In the genomic region with DNA sequence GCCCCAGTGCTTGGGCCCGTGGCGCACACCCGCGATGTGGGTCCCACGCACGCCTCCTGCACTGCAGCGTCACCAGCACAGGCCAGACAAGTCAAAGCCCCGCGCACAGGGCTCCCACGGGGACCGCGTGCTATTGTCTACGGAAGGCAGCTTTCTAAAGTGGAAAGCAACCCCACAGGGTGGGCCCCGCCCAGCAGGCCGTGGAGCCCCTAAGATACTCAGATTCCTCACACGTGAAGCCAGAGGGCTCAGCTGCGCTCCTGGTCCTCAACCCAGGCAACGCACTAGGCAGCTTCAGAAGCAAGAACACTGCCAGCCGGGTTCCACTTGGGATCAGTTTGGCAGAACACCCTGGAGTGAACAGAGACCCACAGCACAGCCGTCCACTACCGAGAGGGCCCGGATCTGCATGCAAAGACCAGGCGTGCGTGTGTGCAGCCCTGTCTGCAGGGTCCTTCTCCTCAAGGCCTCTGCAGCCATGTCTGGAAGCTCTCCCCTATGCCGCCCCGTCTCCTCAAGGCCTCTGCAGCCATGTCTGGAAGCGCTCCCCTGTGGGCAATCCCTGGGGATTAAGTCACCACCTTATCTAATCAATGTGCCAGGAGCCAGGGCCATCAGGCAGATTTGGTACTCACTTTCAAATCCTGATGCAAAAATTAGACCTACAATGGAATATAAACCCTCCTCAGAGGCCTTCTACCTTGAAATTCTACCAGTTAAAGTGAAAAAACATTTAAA, we compare ENCODE assay signal across 22 cellular contexts.
DNase-seq lines count a peak whose midpoint lies in the region; ATAC-seq and TF ChIP-seq lines count a peak whose summit lies in the region.
"Had no signal": no experiment of that assay in that cellular context is flagged by ENCODE, and none has a peak within 500 bp of the region (broad histone marks: within the 10 kb centered on the region; RNA-seq: fewer than 3 reads in every experiment).

No MANE protein-coding gene starts in this region.

- no peaks in the 10 kb centered on the region for H3K27me3 Mint-ChIP-seq in type B pancreatic cell
- H3K27me3 Mint-ChIP-seq: activated naive CD8-positive, alpha-beta T cell treated with anti-CD3 and anti-CD28 coated beads for 36 hours; B cell; brain; effector memory CD8-positive, alpha-beta T cell had no signal

- no peaks in the 10 kb centered on the region for H3K36me3 ChIP-seq in mucosa of descending colon (ENCODE audit: low read depth)

- H3K4me1 Mint-ChIP-seq in type B pancreatic cell (ENCODE audit: unreplicated experiment), result no peaks in the 10 kb centered on the region
- H3K4me1 Mint-ChIP-seq: B cell had no signal

- no peak overlapping the region for H3K27ac Mint-ChIP-seq in type B pancreatic cell
- H3K27ac Mint-ChIP-seq: activated CD8-positive, alpha-beta T cell treated with anti-CD3 and anti-CD28 coated beads, Interleukin-2, amount 10 ng/mL, durations not matched to agents 7 days and 5 days; activated naive CD8-positive, alpha-beta T cell treated with anti-CD3 and anti-CD28 coated beads for 36 hours; B cell; effector memory CD8-positive, alpha-beta T cell; nephron progenitor cell had no signal

- no peak overlapping the region for H3K4me3 Mint-ChIP-seq in type B pancreatic cell
- H3K4me3 Mint-ChIP-seq: activated CD8-positive, alpha-beta T cell treated with anti-CD3 and anti-CD28 coated beads, Interleukin-2, amount 10 ng/mL, durations not matched to agents 7 days and 5 days; activated naive CD8-positive, alpha-beta T cell treated with anti-CD3 and anti-CD28 coated beads for 36 hours; B cell; brain; effector memory CD8-positive, alpha-beta T cell; nephron progenitor cell had no signal

- DNase-seq in activated effector memory CD4-positive, alpha-beta T cell treated with anti-CD3 and anti-CD28 coated beads, Interleukin-2, amount 50 U/mL, for 16 hours, result peak; percentile 55
- DNase-seq in activated effector memory CD4-positive, alpha-beta T cell treated with Interleukin-2 at 50 U/mL for 16 hours, result no peak
- DNase-seq in left cardiac atrium (peak; percentile 17), mucosa of descending colon (peak in 2 of 3 donors; percentile 18 to 36), type B pancreatic cell (ENCODE audit: extremely low spot score, unreplicated experiment) (peak; percentile 40), NCI-H1417 (lab: John Stamatoyannopoulos, UW) (no peak)
- DNase-seq: activated CD8-positive, alpha-beta T cell treated with anti-CD3 and anti-CD28 coated beads, Interleukin-2, amount 10 ng/mL, durations not matched to agents 7 days and 5 days; activated naive CD8-positive, alpha-beta T cell treated with anti-CD3 and anti-CD28 coated beads for 36 hours; activated T-cell treated with anti-CD3 and anti-CD28 coated beads, Interleukin-2, amount 50 U/mL, for 48 hours; effector memory CD8-positive, alpha-beta T cell; esophagus squamous epithelium; Karpas-422; NCI-H1694 treated with DMSO at 0.1 percent for 48 hours; nephron progenitor cell; stimulated activated CD4-positive, alpha-beta T cell treated with anti-CD3 and anti-CD28 coated beads, Interleukin-4, amount 100 ng/mL, for 24 hours; stimulated activated naive CD4-positive, alpha-beta T cell treated with Interleukin-2 at 50 U/mL for 16 hours; T1000 had no signal

- peak in 1 of 2 donors; percentile 56 for ATAC-seq in left cardiac atrium
- no peak for ATAC-seq in mucosa of descending colon
- ATAC-seq in HG02970 (IDR thresholded peaks at IDR 0.05; ENCODE audit: low FRiP score, unreplicated experiment), result no peak
- ATAC-seq in GM18909 (IDR thresholded peaks at IDR 0.05; ENCODE audit: poor library complexity, unreplicated experiment), result no peak
- ATAC-seq: activated CD8-positive, alpha-beta T cell treated with anti-CD3 and anti-CD28 coated beads, Interleukin-2, amount 10 ng/mL, durations not matched to agents 7 days and 5 days; effector memory CD8-positive, alpha-beta T cell had no signal

- no peak for TF ChIP-seq CTCF in mucosa of descending colon (IDR thresholded peaks at IDR 0.05)
- no peak for TF ChIP-seq CTCF in type B pancreatic cell (conservative IDR thresholded peaks at IDR 0.05)

- H3K9me3 Mint-ChIP-seq in type B pancreatic cell, result peaks cover 25% of the 10 kb centered on the region

- H3K4me3 ChIP-seq in mucosa of descending colon, result no peak overlapping the region
- H3K4me3 ChIP-seq: esophagus squamous epithelium, thyroid gland had no signal

- H3K9me3 ChIP-seq in mucosa of descending colon, result peaks cover 20% of the 10 kb centered on the region
- H3K9me3 ChIP-seq: thyroid gland had no signal

- peaks cover 39% of the 10 kb centered on the region for H3K36me3 Mint-ChIP-seq in type B pancreatic cell

- no peaks in the 10 kb centered on the region for H3K4me1 ChIP-seq in mucosa of descending colon (ENCODE audit: low read depth)
- H3K4me1 ChIP-seq: esophagus squamous epithelium, thyroid gland had no signal

- intact Hi-C loops in left cardiac atrium (cut with DNase I), result no loop called here
- intact Hi-C loops in mucosa of descending colon (cut with DNase I, micrococcal nuclease), result no loop called here

Comparison
In these comparisons a context has a peak if more than half of its experiments do, and no peak if none do; other contexts are left out.
1. DNase-seq: peak in activated effector memory CD4-positive, alpha-beta T cell treated with anti-CD3 and anti-CD28 coated beads, Interleukin-2, amount 50 U/mL, for 16 hours (single experiment), left cardiac atrium (single experiment), mucosa of descending colon (2 of 3) and type B pancreatic cell (single experiment); none in activated effector memory CD4-positive, alpha-beta T cell treated with Interleukin-2 at 50 U/mL for 16 hours (single experiment) and NCI-H1417 (0 of 3).